ENCODE assay signal across 25 cellular contexts in the genomic region with DNA sequence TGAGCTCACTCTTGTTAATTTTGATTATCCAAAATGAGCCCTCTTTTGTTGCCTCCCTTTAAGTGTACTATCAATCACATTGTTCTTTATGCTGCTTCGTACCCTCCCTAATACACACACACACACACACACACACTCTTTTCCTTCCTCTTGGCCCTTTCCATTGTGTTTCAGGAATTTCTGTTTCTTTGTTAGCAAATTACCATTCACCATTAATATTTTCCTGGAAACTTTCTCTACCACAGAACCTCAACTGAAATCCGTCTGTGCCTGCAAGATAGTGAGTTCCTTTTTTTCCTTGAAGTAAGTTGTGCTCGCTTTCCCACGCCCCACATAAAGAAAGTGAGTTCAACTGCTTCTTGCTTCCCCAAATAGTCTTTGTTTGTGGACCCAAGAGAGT.
"Had no signal": no experiment of that assay in that cellular context is flagged by ENCODE, and none has a peak within 500 bp of the region (broad histone marks: within the 10 kb centered on the region; RNA-seq: fewer than 3 reads in every experiment).

No MANE protein-coding gene starts in this region.

- H3K4me1 Mint-ChIP-seq: activated naive CD8-positive, alpha-beta T cell treated with anti-CD3 and anti-CD28 coated beads, Interleukin-2, amount 50 U/mL, for 24 hours; brain; central memory CD8-positive, alpha-beta T cell; immature natural killer cell; naive thymus-derived CD4-positive, alpha-beta T cell had no signal

- DNase-seq: activated CD4-positive, alpha-beta T cell treated with anti-CD3 and anti-CD28 coated beads, Interleukin-2, amount 50 U/mL, for 1 hour; activated CD4-positive, CD25-positive, alpha-beta regulatory T cell treated with anti-CD3 and anti-CD28 coated beads, Interleukin-2, amount 50 U/mL, for 72 hours; activated CD8-positive, alpha-beta memory T cell treated with anti-CD3 and anti-CD28 coated beads, Interleukin-2, amount 50 U/mL, for 4 hours; activated naive CD4-positive, alpha-beta T cell treated with anti-CD3 and anti-CD28 coated beads for 36 hours; activated naive CD8-positive, alpha-beta T cell treated with anti-CD3 and anti-CD28 coated beads, Interleukin-2, amount 50 U/mL, for 24 hours; activated T-cell treated with anti-CD3 and anti-CD28 coated beads, Interleukin-2, amount 50 U/mL, for 4 hours; anterior cingulate cortex; colonic mucosa; heart right ventricle; immature natural killer cell; kidney glomerular epithelial cell; mesenchymal stem cell; naive thymus-derived CD4-positive, alpha-beta T cell; ovary; stimulated activated CD4-positive, alpha-beta T cell treated with anti-CD3 and anti-CD28 coated beads, Interleukin-4, amount 100 ng/mL, for 1 hour; stomach; T-helper 2 cell; trophoblast cell had no signal

- H3K36me3 ChIP-seq: colonic mucosa, ovary had no signal

- H3K4me3 Mint-ChIP-seq: activated naive CD4-positive, alpha-beta T cell treated with anti-CD3 and anti-CD28 coated beads for 36 hours; activated naive CD8-positive, alpha-beta T cell treated with anti-CD3 and anti-CD28 coated beads, Interleukin-2, amount 50 U/mL, for 24 hours; activated T-cell treated with anti-CD3 and anti-CD28 coated beads, Interleukin-2, amount 50 U/mL, for 4 hours; brain; central memory CD8-positive, alpha-beta T cell; immature natural killer cell; naive thymus-derived CD4-positive, alpha-beta T cell had no signal

- H3K4me2 ChIP-seq: smooth muscle cell had no signal

- H3K27me3 Mint-ChIP-seq: activated naive CD8-positive, alpha-beta T cell treated with anti-CD3 and anti-CD28 coated beads, Interleukin-2, amount 50 U/mL, for 24 hours; brain; central memory CD8-positive, alpha-beta T cell; naive thymus-derived CD4-positive, alpha-beta T cell had no signal

- H3K27me3 ChIP-seq: colonic mucosa, esophagus muscularis mucosa, gastroesophageal sphincter, heart right ventricle, ovary, stomach, vagina had no signal

- H3K9me3 Mint-ChIP-seq: activated T-cell treated with anti-CD3 and anti-CD28 coated beads, Interleukin-2, amount 50 U/mL, for 4 hours; central memory CD8-positive, alpha-beta T cell; immature natural killer cell had no signal

- H3K4me3 ChIP-seq: colonic mucosa, esophagus muscularis mucosa, gastroesophageal sphincter, heart right ventricle, ovary, smooth muscle cell, stomach, vagina had no signal

- H3K27ac Mint-ChIP-seq: activated naive CD4-positive, alpha-beta T cell treated with anti-CD3 and anti-CD28 coated beads for 36 hours; activated naive CD8-positive, alpha-beta T cell treated with anti-CD3 and anti-CD28 coated beads, Interleukin-2, amount 50 U/mL, for 24 hours; brain; immature natural killer cell had no signal

- H3K27ac ChIP-seq: colonic mucosa, esophagus muscularis mucosa, gastroesophageal sphincter, ovary, stomach, vagina had no signal

- ATAC-seq: activated naive CD8-positive, alpha-beta T cell treated with anti-CD3 and anti-CD28 coated beads, Interleukin-2, amount 50 U/mL, for 24 hours; activated T-cell treated with anti-CD3 and anti-CD28 coated beads, Interleukin-2, amount 50 U/mL, for 4 hours; gastroesophageal sphincter; naive thymus-derived CD4-positive, alpha-beta T cell; sciatic nerve had no signal

- H3K4me1 ChIP-seq: colonic mucosa, gastroesophageal sphincter, heart right ventricle, stomach, vagina had no signal

- H3K9me3 ChIP-seq: colonic mucosa, esophagus muscularis mucosa, gastroesophageal sphincter, ovary, stomach, vagina had no signal
